In genomic region chr14:52730708-52731111, GRCh38 we compare ENCODE assay signal across 8 cellular contexts. TPM values are rescaled to one million over a fixed set of nuclear protein-coding genes. Genes with fewer than 3 reads are reported as not detected.
DNase-seq lines count a peak whose midpoint lies in the region; ATAC-seq and TF ChIP-seq lines count a peak whose summit lies in the region.

No MANE protein-coding gene starts in this region.

- H3K9me3 ChIP-seq in adrenal gland (replicated peaks in 1 of 3), result no peaks in the 10 kb centered on the region
- no peaks in the 10 kb centered on the region for H3K9me3 ChIP-seq in testis

- no peaks in the 10 kb centered on the region for H3K27me3 ChIP-seq in HL-60 (ENCODE audit: insufficient read depth, poor library complexity, severe bottlenecking)
- no peaks in the 10 kb centered on the region for H3K27me3 ChIP-seq in adrenal gland
- H3K27me3 ChIP-seq in layer of hippocampus (ENCODE audit: control insufficient read depth, insufficient read depth, low read length), result no peaks in the 10 kb centered on the region
- H3K27me3 ChIP-seq in testis, result no peaks in the 10 kb centered on the region

- peaks cover 0 to 15% of the 10 kb centered on the region in 2 donors for H3K36me3 ChIP-seq in adrenal gland (replicated peaks in 1 of 2)
- no peaks in the 10 kb centered on the region for H3K36me3 ChIP-seq in testis (ENCODE audit: low read depth, missing control alignments)

- no peak for ATAC-seq in GM18867 (IDR thresholded peaks at IDR 0.05; ENCODE audit: unreplicated experiment)
- no peak for ATAC-seq in GM18861 (IDR thresholded peaks at IDR 0.05; ENCODE audit: unreplicated experiment)

- peaks cover 4 to 9% of the 10 kb centered on the region in 2 donors for H3K4me1 ChIP-seq in adrenal gland (replicated peaks in 1 of 2)
- no peaks in the 10 kb centered on the region for H3K4me1 ChIP-seq in testis

- WGBS in adrenal gland, 4 donors, result 1 to 8% (median 2%) methylated on average over 8 to 11 of the region's 11 CpGs
- 0 to 1% methylated on average over 11 of the region's 11 CpGs for WGBS in testis, 2 donors

- H3K27ac ChIP-seq in HL-60 (replicated peaks) (peak overlapping the region; percentile 91), adrenal gland (peak overlapping the region in 4 of 5 donors; percentile 59 to 90 (median 75)), layer of hippocampus (ENCODE audit: low read depth, low read length) (peak overlapping the region; percentile 75), testis (peak overlapping the region; percentile 91 to 93)

- DNase-seq in AG09309 (ENCODE audit: low read depth) (no peak), HL-60 (ENCODE audit: low read depth in 1 of 2, low spot score in 1 of 2) (peak in 1 of 2 experiments; percentile 58), adrenal gland (peak in 3 of 7 donors; percentile 12 to 58 (median 28)), testis (no peak), ecto neural progenitor cell (ENCODE audit: low spot score) (no peak)

- peak overlapping the region; percentile 86 for H3K4me3 ChIP-seq in AG09309 (ENCODE audit: control insufficient read depth, low read depth, low read length)
- H3K4me3 ChIP-seq in HL-60 (replicated peaks; ENCODE audit: insufficient read depth, low read length), result peak overlapping the region; percentile 96
- H3K4me3 ChIP-seq in adrenal gland, result peak overlapping the region; percentile 38 to 99 (median 76)
- peak overlapping the region; percentile 96 to 97 for H3K4me3 ChIP-seq in testis

- intact Hi-C loops in adrenal gland (cut with DNase I) (no loop called here), testis (cut with DNase I; ENCODE audit: low total_unique reads) (no loop called here)

- TF ChIP-seq POLR2A in adrenal gland (IDR thresholded peaks at IDR 0.05) (no peak), testis (IDR thresholded peaks at IDR 0.05) (no peak)

- TF ChIP-seq CTCF in AG09309 (IDR thresholded peaks at IDR 0.05; ENCODE audit: control insufficient read depth, insufficient read depth, low read depth, low read length, missing control alignments) (no peak), HL-60 (IDR thresholded peaks at IDR 0.05; ENCODE audit: insufficient read depth, low read length) (no peak), adrenal gland (IDR thresholded peaks at IDR 0.05) (no peak), testis (IDR thresholded peaks at IDR 0.05) (no peak)

RNA-seq across cellular contexts. Expression of gene STYX, which starts 0.7 kb away (rescaled TPM):
- total RNA-seq in adrenal gland (10 to 100 TPM in 1 of 8 donors, 1 to 10 TPM in 7; 3.7 to 13.0 (median 6.8) TPM), testis (10 to 100 TPM; 20.4 to 26.5 TPM)
- polyA plus RNA-seq in adrenal gland (1 to 10 TPM; 1.6 to 5.7 (median 2.6) TPM), testis (ENCODE audit: insufficient read depth, low read depth, low replicate concordance) (19.5 TPM)

RNA-seq across cellular contexts. Expression of gene PSMC6, which starts 23.7 kb away (rescaled TPM):
- total RNA-seq in adrenal gland, result 100 to 1,000 TPM in 2 of 8 donors, 10 to 100 TPM in 6; 50.6 to 123 (median 81.1) TPM
- polyA plus RNA-seq in adrenal gland, result 100 to 1,000 TPM in 2 of 3 donors, 10 to 100 TPM in 1; 55.2 to 226 (median 133) TPM
- 10 to 100 TPM; 59.0 to 75.9 TPM for total RNA-seq in testis
- polyA plus RNA-seq in testis (ENCODE audit: insufficient read depth, low read depth, low replicate concordance), result 45.0 TPM

RNA-seq across cellular contexts. Expression of gene ERO1A, which starts 35.4 kb away (rescaled TPM):
- total RNA-seq in adrenal gland, result 10 to 100 TPM; 21.5 to 35.2 (median 26.3) TPM
- 10 to 100 TPM in 2 of 3 donors, 1 to 10 TPM in 1; 8.8 to 21.0 (median 11.7) TPM for polyA plus RNA-seq in adrenal gland
- total RNA-seq in testis, result 10 to 100 TPM; 26.6 to 27.7 TPM
- polyA plus RNA-seq in testis (ENCODE audit: insufficient read depth, low read depth, low replicate concordance), result 11.0 TPM
